16 cellular contexts compared by ENCODE assay signal in genomic region chr17:73823684-73824083, GRCh38.
A peak's percentile ranks its signal among the peaks of the same experiment; 100 is the strongest.
DNase-seq lines count a peak whose midpoint lies in the region; ATAC-seq and TF ChIP-seq lines count a peak whose summit lies in the region.
"Had no signal": no experiment of that assay in that cellular context is flagged by ENCODE, and none has a peak within 500 bp of the region (broad histone marks: within the 10 kb centered on the region; RNA-seq: fewer than 3 reads in every experiment).

No MANE protein-coding gene starts in this region.

- DNase-seq in activated CD4-positive, alpha-beta T cell treated with anti-CD3 and anti-CD28 coated beads for 36 hours: peak; percentile 43
- DNase-seq in activated CD4-positive, alpha-beta T cell treated with anti-CD3 and anti-CD28 coated beads, Interleukin-2, amount 50 U/mL, for 48 hours: no peak
- DNase-seq in CD4-positive, alpha-beta T cell: no peak
- peak; percentile 22 for DNase-seq in activated CD8-positive, alpha-beta T cell treated with anti-CD3 and anti-CD28 coated beads, Interleukin-2, amount 10 ng/mL, durations not matched to agents 7 days and 5 days
- DNase-seq in natural killer cell (peak; percentile 47), SKM-1 treated with dmso at 0.1 percent for 144 hours (lab: John Stamatoyannopoulos, UW; ENCODE audit: unreplicated experiment) (no peak), hepatic stellate cell (ENCODE audit: low spot score) (no peak)
- DNase-seq: BE2C; CD4-positive, alpha-beta memory T cell; GF-D8; HFFc6; MV-4-11; NCI-H1694 treated with DMSO at 0.1 percent for 48 hours; SIG-M5 had no signal

- H3K27ac ChIP-seq in CD4-positive, alpha-beta T cell (ENCODE audit: low read depth, low read length): no peak overlapping the region
- H3K27ac ChIP-seq: KMS-11 had no signal

- H3K4me3 Mint-ChIP-seq in activated CD4-positive, alpha-beta T cell treated with anti-CD3 and anti-CD28 coated beads for 36 hours: no peak overlapping the region
- H3K4me3 Mint-ChIP-seq in CD4-positive, alpha-beta T cell: no peak overlapping the region
- no peak overlapping the region for H3K4me3 Mint-ChIP-seq in activated CD8-positive, alpha-beta T cell treated with anti-CD3 and anti-CD28 coated beads, Interleukin-2, amount 10 ng/mL, durations not matched to agents 7 days and 5 days
- peak overlapping the region; percentile 73 for H3K4me3 Mint-ChIP-seq in natural killer cell
- H3K4me3 Mint-ChIP-seq: HFFc6 had no signal

- intact Hi-C loops in activated CD4-positive, alpha-beta T cell treated with anti-CD3 and anti-CD28 coated beads for 36 hours (cut with DNase I, micrococcal nuclease): no loop called here
- intact Hi-C loops in CD4-positive, alpha-beta T cell (cut with DNase I, micrococcal nuclease): loop anchor here (2.0 to 5.0 kb wide), 2 partner anchors 13 to 101 kb away; no protein-coding TSS in a partner anchor
- intact Hi-C loops in natural killer cell (cut with micrococcal nuclease): loop anchor here (5.0 kb wide), 1 partner anchor 129 kb away; no protein-coding TSS in a partner anchor

- CTCF ChIA-PET in activated CD4-positive, alpha-beta T cell treated with anti-CD3 and anti-CD28 coated beads for 36 hours (lab: Charles Lee): interaction anchor here (0.7 to 0.9 kb wide), 5 partner anchors 10 to 1258 kb away, joined by 3 to 4 read pairs (median 3); no protein-coding TSS in a partner anchor
- CTCF ChIA-PET in CD4-positive, alpha-beta T cell (lab: Charles Lee): no interaction called here
- CTCF ChIA-PET in activated CD8-positive, alpha-beta T cell treated with anti-CD3 and anti-CD28 coated beads, Interleukin-2, amount 10 ng/mL, durations not matched to agents 7 days and 5 days (lab: Charles Lee): no interaction called here

- no peaks in the 10 kb centered on the region for H3K36me3 Mint-ChIP-seq in activated CD4-positive, alpha-beta T cell treated with anti-CD3 and anti-CD28 coated beads for 36 hours (ENCODE audit: low read depth)
- no peaks in the 10 kb centered on the region for H3K36me3 Mint-ChIP-seq in CD4-positive, alpha-beta T cell (ENCODE audit: low read depth)
- H3K36me3 Mint-ChIP-seq in activated CD8-positive, alpha-beta T cell treated with anti-CD3 and anti-CD28 coated beads, Interleukin-2, amount 10 ng/mL, durations not matched to agents 7 days and 5 days (ENCODE audit: low read depth): no peaks in the 10 kb centered on the region
- no peaks in the 10 kb centered on the region for H3K36me3 Mint-ChIP-seq in natural killer cell
- H3K36me3 Mint-ChIP-seq: CD4-positive, alpha-beta memory T cell had no signal

- peaks cover 60% of the 10 kb centered on the region for H3K4me1 Mint-ChIP-seq in activated CD4-positive, alpha-beta T cell treated with anti-CD3 and anti-CD28 coated beads for 36 hours
- H3K4me1 Mint-ChIP-seq in CD4-positive, alpha-beta T cell (ENCODE audit: low read depth): peaks cover 75% of the 10 kb centered on the region
- H3K4me1 Mint-ChIP-seq in activated CD8-positive, alpha-beta T cell treated with anti-CD3 and anti-CD28 coated beads, Interleukin-2, amount 10 ng/mL, durations not matched to agents 7 days and 5 days (ENCODE audit: low read depth): peaks cover 23% of the 10 kb centered on the region
- peaks cover 28 to 53% of the 10 kb centered on the region in 2 donors for H3K4me1 Mint-ChIP-seq in natural killer cell

- POLR2A ChIA-PET in activated CD4-positive, alpha-beta T cell treated with anti-CD3 and anti-CD28 coated beads for 36 hours (lab: Charles Lee): no interaction called here
- POLR2A ChIA-PET in CD4-positive, alpha-beta T cell (lab: Charles Lee): interaction anchor here (0.7 to 2.9 kb wide), 3 partner anchors 15 to 103 kb away, joined by 3 to 9 read pairs (median 3); no protein-coding TSS in a partner anchor
- POLR2A ChIA-PET in activated CD8-positive, alpha-beta T cell treated with anti-CD3 and anti-CD28 coated beads, Interleukin-2, amount 10 ng/mL, durations not matched to agents 7 days and 5 days (lab: Charles Lee): no interaction called here

- no peaks in the 10 kb centered on the region for H3K9me3 ChIP-seq in CD4-positive, alpha-beta T cell (ENCODE audit: control insufficient read depth, low read length)
- H3K9me3 ChIP-seq: BE2C had no signal

- ATAC-seq in activated CD4-positive, alpha-beta T cell treated with anti-CD3 and anti-CD28 coated beads for 36 hours: peak; percentile 57
- no peak for ATAC-seq in CD4-positive, alpha-beta T cell (ENCODE audit: poor library complexity)
- no peak for ATAC-seq in activated CD8-positive, alpha-beta T cell treated with anti-CD3 and anti-CD28 coated beads, Interleukin-2, amount 10 ng/mL, durations not matched to agents 7 days and 5 days
- ATAC-seq in natural killer cell (peak; percentile 66 to 78 (median 75)), GM19328 (IDR thresholded peaks at IDR 0.05; ENCODE audit: unreplicated experiment) (no peak)

- H3K27me3 ChIP-seq in CD4-positive, alpha-beta T cell (ENCODE audit: control insufficient read depth, insufficient read depth, low read length): no peaks in the 10 kb centered on the region
- H3K27me3 ChIP-seq: BE2C had no signal

- no peaks in the 10 kb centered on the region for H3K27me3 Mint-ChIP-seq in activated CD4-positive, alpha-beta T cell treated with anti-CD3 and anti-CD28 coated beads for 36 hours
- H3K27me3 Mint-ChIP-seq in CD4-positive, alpha-beta T cell: no peaks in the 10 kb centered on the region
- H3K27me3 Mint-ChIP-seq in activated CD8-positive, alpha-beta T cell treated with anti-CD3 and anti-CD28 coated beads, Interleukin-2, amount 10 ng/mL, durations not matched to agents 7 days and 5 days (ENCODE audit: low read depth): peaks cover 26% of the 10 kb centered on the region
- peaks cover 0 to 6% of the 10 kb centered on the region in 2 donors for H3K27me3 Mint-ChIP-seq in natural killer cell (ENCODE audit: low read depth in 2 of 2)

- TF ChIP-seq CTCF in CD4-positive, alpha-beta T cell (IDR thresholded peaks at IDR 0.05): no peak
- TF ChIP-seq CTCF in natural killer cell (IDR thresholded peaks at IDR 0.05): no peak

- H3K27ac Mint-ChIP-seq in activated CD4-positive, alpha-beta T cell treated with anti-CD3 and anti-CD28 coated beads for 36 hours: no peak overlapping the region
- H3K27ac Mint-ChIP-seq in CD4-positive, alpha-beta T cell: peak overlapping the region; percentile 97
- H3K27ac Mint-ChIP-seq in activated CD8-positive, alpha-beta T cell treated with anti-CD3 and anti-CD28 coated beads, Interleukin-2, amount 10 ng/mL, durations not matched to agents 7 days and 5 days: no peak overlapping the region
- H3K27ac Mint-ChIP-seq in natural killer cell: peak overlapping the region; percentile 68 to 84
- H3K27ac Mint-ChIP-seq: HFFc6 had no signal

- peaks cover 2% of the 10 kb centered on the region for H3K9me3 Mint-ChIP-seq in activated CD4-positive, alpha-beta T cell treated with anti-CD3 and anti-CD28 coated beads for 36 hours (ENCODE audit: low read depth)
- no peaks in the 10 kb centered on the region for H3K9me3 Mint-ChIP-seq in CD4-positive, alpha-beta T cell
- no peaks in the 10 kb centered on the region for H3K9me3 Mint-ChIP-seq in activated CD8-positive, alpha-beta T cell treated with anti-CD3 and anti-CD28 coated beads, Interleukin-2, amount 10 ng/mL, durations not matched to agents 7 days and 5 days (ENCODE audit: insufficient read depth)
- no peaks in the 10 kb centered on the region for H3K9me3 Mint-ChIP-seq in natural killer cell
- H3K9me3 Mint-ChIP-seq: CD4-positive, alpha-beta memory T cell had no signal

Comparison
In these comparisons a context has a peak if more than half of its experiments do, and no peak if none do; other contexts are left out.
1. DNase-seq: peak in activated CD4-positive, alpha-beta T cell treated with anti-CD3 and anti-CD28 coated beads for 36 hours (single experiment), activated CD8-positive, alpha-beta T cell treated with anti-CD3 and anti-CD28 coated beads, Interleukin-2, amount 10 ng/mL, durations not matched to agents 7 days and 5 days (single experiment) and natural killer cell (single experiment); none in activated CD4-positive, alpha-beta T cell treated with anti-CD3 and anti-CD28 coated beads, Interleukin-2, amount 50 U/mL, for 48 hours (0 of 2), CD4-positive, alpha-beta T cell (0 of 10), SKM-1 treated with dmso at 0.1 percent for 144 hours (single experiment) and hepatic stellate cell (single experiment).
2. ATAC-seq: peak in activated CD4-positive, alpha-beta T cell treated with anti-CD3 and anti-CD28 coated beads for 36 hours (single experiment) and natural killer cell (3 of 3); none in CD4-positive, alpha-beta T cell (single experiment), activated CD8-positive, alpha-beta T cell treated with anti-CD3 and anti-CD28 coated beads, Interleukin-2, amount 10 ng/mL, durations not matched to agents 7 days and 5 days (single experiment) and GM19328 (single experiment).
3. H3K27ac Mint-ChIP-seq: peak in CD4-positive, alpha-beta T cell (single experiment) and natural killer cell (2 of 2); none in activated CD4-positive, alpha-beta T cell treated with anti-CD3 and anti-CD28 coated beads for 36 hours (single experiment) and activated CD8-positive, alpha-beta T cell treated with anti-CD3 and anti-CD28 coated beads, Interleukin-2, amount 10 ng/mL, durations not matched to agents 7 days and 5 days (single experiment).
4. intact Hi-C loops: an anchor here in CD4-positive, alpha-beta T cell (2.0 to 5.0 kb wide) and natural killer cell (5.0 kb wide); none called in activated CD4-positive, alpha-beta T cell treated with anti-CD3 and anti-CD28 coated beads for 36 hours.